Comparison of ENCODE assay signal across 19 cellular contexts in genomic region chr2:3914243-3914642, GRCh38.
"Had no signal": no experiment of that assay in that cellular context is flagged by ENCODE, and none has a peak within 500 bp of the region (broad histone marks: within the 10 kb centered on the region; RNA-seq: fewer than 3 reads in every experiment).

No MANE protein-coding gene starts in this region.

- H3K27me3 Mint-ChIP-seq: central memory CD8-positive, alpha-beta T cell; stimulated activated naive CD8-positive, alpha-beta T cell treated with anti-CD3 and anti-CD28 coated beads, Interleukin-15, Interleukin-2, amounts not matched to agents 100 ng/mL and 50 ng/mL, for 24 hours; T-cell had no signal

- DNase-seq: activated CD4-positive, alpha-beta T cell treated with anti-CD3 and anti-CD28 coated beads, Interleukin-2, amount 50 U/mL, for 1 hour; activated CD4-positive, CD25-positive, alpha-beta regulatory T cell treated with anti-CD3 and anti-CD28 coated beads, Interleukin-2, amount 50 U/mL, for 72 hours; activated gamma-delta T cell treated with Interleukin-2 at 50 U/mL for 16 hours; activated T-cell treated with anti-CD3 and anti-CD28 coated beads, Interleukin-2, amount 50 U/mL, for 1 hour; colonic mucosa; naive B cell; stimulated activated CD4-positive, alpha-beta T cell treated with anti-CD3 and anti-CD28 coated beads, Interleukin-1b, Interleukin-23, amount 100 ng/mL, for 48 hours; substantia nigra; T-cell; thyroid gland; upper lobe of right lung; WERI-Rb-1 had no signal

- H3K36me3 Mint-ChIP-seq: activated naive CD4-positive, alpha-beta T cell treated with anti-CD3 and anti-CD28 coated beads, Interleukin-2, amount 50 U/mL, for 24 hours; naive B cell; T-cell had no signal

- H3K4me1 Mint-ChIP-seq: activated naive CD4-positive, alpha-beta T cell treated with anti-CD3 and anti-CD28 coated beads, Interleukin-2, amount 50 U/mL, for 24 hours; central memory CD8-positive, alpha-beta T cell; naive B cell; T-cell had no signal

- H3K27ac Mint-ChIP-seq: activated naive CD4-positive, alpha-beta T cell treated with anti-CD3 and anti-CD28 coated beads, Interleukin-2, amount 50 U/mL, for 24 hours; progenitor cell of endocrine pancreas; stimulated activated naive CD8-positive, alpha-beta T cell treated with anti-CD3 and anti-CD28 coated beads, Interleukin-15, Interleukin-2, amounts not matched to agents 100 ng/mL and 50 ng/mL, for 24 hours; T-cell; T-helper 2 cell treated with Interferon-gamma antibody and Interleukin-4, amounts not matched to agents 5 μg/mL and 100 μg/mL, for 36 hours had no signal

- H3K36me3 ChIP-seq: ascending aorta, colonic mucosa, thyroid gland, upper lobe of right lung, WERI-Rb-1 had no signal

- H3K9me3 ChIP-seq: ascending aorta, colonic mucosa, thyroid gland, upper lobe of right lung had no signal

- H3K27ac ChIP-seq: ascending aorta, colonic mucosa, thyroid gland, upper lobe of right lung, WERI-Rb-1 had no signal

- H3K9me3 Mint-ChIP-seq: stimulated activated naive CD8-positive, alpha-beta T cell treated with anti-CD3 and anti-CD28 coated beads, Interleukin-15, Interleukin-2, amounts not matched to agents 100 ng/mL and 50 ng/mL, for 24 hours had no signal

- H3K4me1 ChIP-seq: ascending aorta, colonic mucosa, thyroid gland, upper lobe of right lung had no signal

- ATAC-seq: T-cell, upper lobe of right lung had no signal

- H3K27me3 ChIP-seq: ascending aorta, colonic mucosa, thyroid gland, upper lobe of right lung had no signal

- H3K4me3 Mint-ChIP-seq: activated naive CD4-positive, alpha-beta T cell treated with anti-CD3 and anti-CD28 coated beads, Interleukin-2, amount 50 U/mL, for 24 hours; central memory CD8-positive, alpha-beta T cell; naive B cell; stimulated activated naive CD8-positive, alpha-beta T cell treated with anti-CD3 and anti-CD28 coated beads, Interleukin-15, Interleukin-2, amounts not matched to agents 100 ng/mL and 50 ng/mL, for 24 hours; T-cell; T-helper 2 cell treated with Interferon-gamma antibody and Interleukin-4, amounts not matched to agents 5 μg/mL and 100 μg/mL, for 36 hours had no signal

- H3K4me3 ChIP-seq: ascending aorta, colonic mucosa, lung, thyroid gland, upper lobe of right lung had no signal
